Comparison of ENCODE assay signal across 15 cellular contexts in genomic region chr6:20483902-20484497, GRCh38. TPM values are rescaled to one million over a fixed set of nuclear protein-coding genes. Genes with fewer than 3 reads are reported as not detected.
A peak's percentile ranks its signal among the peaks of the same experiment; 100 is the strongest.
DNase-seq lines count a peak whose midpoint lies in the region; ATAC-seq, FAIRE-seq and TF ChIP-seq lines count a peak whose summit lies in the region.
"Had no signal": no experiment of that assay in that cellular context is flagged by ENCODE, and none has a peak within 500 bp of the region (broad histone marks: within the 10 kb centered on the region; RNA-seq: fewer than 3 reads in every experiment).

No MANE protein-coding gene starts in this region.

- H3K4me1 Mint-ChIP-seq in natural killer cell treated with Interleukin-12 subunit alpha and Interleukin-12 subunit beta and Interleukin-15 and Interleukin-18, amount 100 ng/mL, for 72 hours (ENCODE audit: low read depth in 2 of 2), result peaks cover 10 to 15% of the 10 kb centered on the region in 2 donors
- peaks cover 6 to 10% of the 10 kb centered on the region in 2 donors for H3K4me1 Mint-ChIP-seq in natural killer cell
- H3K4me1 Mint-ChIP-seq: activated CD4-positive, alpha-beta T cell treated with anti-CD3 and anti-CD28 coated beads, Interleukin-2, amount 10 ng/mL, durations not matched to agents 7 days and 5 days; B cell had no signal

- DNase-seq in natural killer cell treated with Interleukin-12 subunit alpha and Interleukin-12 subunit beta and Interleukin-15 and Interleukin-18, amount 100 ng/mL, for 72 hours (ENCODE audit: low spot score), result no peak
- DNase-seq in natural killer cell, result no peak
- peak; percentile 49 for DNase-seq in SKM-1 (lab: John Stamatoyannopoulos, UW; ENCODE audit: unreplicated experiment)
- DNase-seq in GM12891 (ENCODE audit: insufficient read length, low spot score), result no peak
- DNase-seq: activated CD4-positive, alpha-beta T cell treated with anti-CD3 and anti-CD28 coated beads, Interleukin-2, amount 10 ng/mL, durations not matched to agents 7 days and 5 days; activated naive CD4-positive, alpha-beta T cell treated with anti-CD3 and anti-CD28 coated beads for 36 hours; NCI-H1048; NCI-H526 treated with DMSO at 0.1 percent for 48 hours; uterus had no signal

- TF ChIP-seq CTCF in natural killer cell (IDR thresholded peaks at IDR 0.05) (no peak), gastroesophageal sphincter (IDR thresholded peaks at IDR 0.05) (no peak)

- no peak for FAIRE-seq in GM12891 (lab: Jason Lieb, UNC)

- no peaks in the 10 kb centered on the region for H3K4me1 ChIP-seq in gastroesophageal sphincter
- H3K4me1 ChIP-seq: uterus had no signal

- peak overlapping the region; percentile 4 to 61 for H3K27ac Mint-ChIP-seq in natural killer cell treated with Interleukin-12 subunit alpha and Interleukin-12 subunit beta and Interleukin-15 and Interleukin-18, amount 100 ng/mL, for 72 hours
- H3K27ac Mint-ChIP-seq in natural killer cell, result peak overlapping the region in 1 of 2 donors; percentile 2
- H3K27ac Mint-ChIP-seq: activated CD4-positive, alpha-beta T cell treated with anti-CD3 and anti-CD28 coated beads, Interleukin-2, amount 10 ng/mL, durations not matched to agents 7 days and 5 days; activated naive CD4-positive, alpha-beta T cell treated with anti-CD3 and anti-CD28 coated beads for 36 hours; B cell had no signal

- H3K9me3 Mint-ChIP-seq in natural killer cell treated with Interleukin-12 subunit alpha and Interleukin-12 subunit beta and Interleukin-15 and Interleukin-18, amount 100 ng/mL, for 72 hours, result no peaks in the 10 kb centered on the region
- no peaks in the 10 kb centered on the region for H3K9me3 Mint-ChIP-seq in natural killer cell
- H3K9me3 Mint-ChIP-seq: activated CD4-positive, alpha-beta T cell treated with anti-CD3 and anti-CD28 coated beads, Interleukin-2, amount 10 ng/mL, durations not matched to agents 7 days and 5 days; activated naive CD4-positive, alpha-beta T cell treated with anti-CD3 and anti-CD28 coated beads for 36 hours had no signal

- no peak for TF ChIP-seq EP300 in gastroesophageal sphincter (IDR thresholded peaks at IDR 0.05)

- no peak overlapping the region for H3K4me3 Mint-ChIP-seq in natural killer cell treated with Interleukin-12 subunit alpha and Interleukin-12 subunit beta and Interleukin-15 and Interleukin-18, amount 100 ng/mL, for 72 hours
- no peak overlapping the region for H3K4me3 Mint-ChIP-seq in natural killer cell
- H3K4me3 Mint-ChIP-seq: activated CD4-positive, alpha-beta T cell treated with anti-CD3 and anti-CD28 coated beads, Interleukin-2, amount 10 ng/mL, durations not matched to agents 7 days and 5 days; activated naive CD4-positive, alpha-beta T cell treated with anti-CD3 and anti-CD28 coated beads for 36 hours; B cell had no signal

- ATAC-seq in natural killer cell treated with Interleukin-12 subunit alpha and Interleukin-12 subunit beta and Interleukin-15 and Interleukin-18, amount 100 ng/mL, for 72 hours, result no peak
- ATAC-seq in natural killer cell (no peak), gastroesophageal sphincter (peak; percentile 39), HG02588 (IDR thresholded peaks at IDR 0.05; ENCODE audit: unreplicated experiment) (no peak), GM21717 (IDR thresholded peaks at IDR 0.05; ENCODE audit: unreplicated experiment) (no peak), GM21576 (IDR thresholded peaks at IDR 0.05; ENCODE audit: unreplicated experiment) (no peak)
- ATAC-seq: SK-N-SH treated with all-trans-retinoic acid at 6 μM for 48 hours had no signal

- intact Hi-C loops in natural killer cell (cut with micrococcal nuclease), result no loop called here

- H3K36me3 ChIP-seq in gastroesophageal sphincter, result peaks cover 0 to 36% of the 10 kb centered on the region in 2 donors
- H3K36me3 ChIP-seq: uterus had no signal

- 61 to 64% methylated on average over 3 to 5 of the region's 5 CpGs for WGBS in gastroesophageal sphincter (ENCODE audit: low coverage in 1 of 2), 2 donors

- TF ChIP-seq POLR2A in gastroesophageal sphincter (IDR thresholded peaks at IDR 0.05), result no peak
- no peak for TF ChIP-seq POLR2A in GM12891 (IDR thresholded peaks at IDR 0.05; ENCODE audit: low read depth, low read length)

- no peaks in the 10 kb centered on the region for H3K9me3 ChIP-seq in gastroesophageal sphincter
- H3K9me3 ChIP-seq: uterus had no signal

- peak overlapping the region in 3 of 4 donors; percentile 20 to 43 (median 30) for H3K27ac ChIP-seq in gastroesophageal sphincter
- H3K27ac ChIP-seq: uterus had no signal

- no peaks in the 10 kb centered on the region for H3K27me3 Mint-ChIP-seq in natural killer cell treated with Interleukin-12 subunit alpha and Interleukin-12 subunit beta and Interleukin-15 and Interleukin-18, amount 100 ng/mL, for 72 hours
- no peaks in the 10 kb centered on the region for H3K27me3 Mint-ChIP-seq in natural killer cell (ENCODE audit: low read depth in 2 of 2)
- H3K27me3 Mint-ChIP-seq: activated CD4-positive, alpha-beta T cell treated with anti-CD3 and anti-CD28 coated beads, Interleukin-2, amount 10 ng/mL, durations not matched to agents 7 days and 5 days; B cell had no signal

- peaks cover 16% of the 10 kb centered on the region for H3K36me3 Mint-ChIP-seq in natural killer cell treated with Interleukin-12 subunit alpha and Interleukin-12 subunit beta and Interleukin-15 and Interleukin-18, amount 100 ng/mL, for 72 hours
- peaks cover 15% of the 10 kb centered on the region for H3K36me3 Mint-ChIP-seq in natural killer cell

- H3K4me3 ChIP-seq in gastroesophageal sphincter, result no peak overlapping the region
- H3K4me3 ChIP-seq: uterus had no signal

- no peaks in the 10 kb centered on the region for H3K27me3 ChIP-seq in gastroesophageal sphincter
- H3K27me3 ChIP-seq: uterus had no signal

TF ChIP-seq in GM12891, 5 proteins besides CTCF, POLR2A, EP300 and RAD21:
- TF ChIP-seq SPI1 (IDR thresholded peaks at IDR 0.05; ENCODE audit: low read depth, low read length) (no peak), TAF1 (IDR thresholded peaks at IDR 0.05; ENCODE audit: low read depth, low read length) (no peak), POU2F2 (IDR thresholded peaks at IDR 0.05; ENCODE audit: low read depth, low read length) (no peak), PAX5 (IDR thresholded peaks at IDR 0.05; ENCODE audit: insufficient read depth, low read length, severe bottlenecking) (no peak), POLR2AphosphoS5 (IDR thresholded peaks at IDR 0.05; ENCODE audit: low read depth, low read length) (no peak)

RNA-seq across cellular contexts. Expression of gene CDKAL1, which starts 50.3 kb away (rescaled TPM):
- 10 to 100 TPM; 33.7 to 43.8 TPM for total RNA-seq in natural killer cell treated with Interleukin-12 subunit alpha and Interleukin-12 subunit beta and Interleukin-15 and Interleukin-18, amount 100 ng/mL, for 72 hours
- total RNA-seq in natural killer cell (10 to 100 TPM; 26.0 to 32.8 (median 28.9) TPM), gastroesophageal sphincter (10 to 100 TPM; 10.9 to 17.9 (median 15.0) TPM)
- polyA plus RNA-seq in GM12891 (2012; ENCODE audit: low read depth, missing spikeins), result 8.1 TPM
